Comparison of ENCODE assay signal across 1 cellular context in genomic region chr10:3464760-3465405, GRCh38.
TF ChIP-seq lines count a peak whose summit lies in the region.

No MANE protein-coding gene starts in this region.

TF ChIP-seq in K562, 482 proteins besides CTCF, POLR2A, EP300 and RAD21 (continued from another document):
- TF ChIP-seq MLLT1 (IDR thresholded peaks at IDR 0.05) (no peak), CHD1 (IDR thresholded peaks at IDR 0.05; ENCODE audit: low read length) (no peak), TFE3 (CRISPR knock-in tag; IDR thresholded peaks at IDR 0.05) (no peak), FOXA3 (CRISPR knock-in tag; conservative IDR thresholded peaks at IDR 0.05 in 1 of 2, IDR thresholded peaks at IDR 0.05 in 1 of 2) (peak in 1 of 2 experiments; percentile 82; a peak in 2 of 4 replicates), ZNF584 (CRISPR knock-in tag; IDR thresholded peaks at IDR 0.05; ENCODE audit: low read depth) (no peak), PBX2 (CRISPR knock-in tag; IDR thresholded peaks at IDR 0.05; ENCODE audit: low read depth) (no peak), PBX2 (tag; conservative IDR thresholded peaks at IDR 0.05; ENCODE audit: low read depth) (peak; percentile 31; the same call in 1 of the 2 replicates), CBFB (CRISPR knock-in tag; IDR thresholded peaks at IDR 0.05) (no peak), ESRRB (CRISPR knock-in tag; IDR thresholded peaks at IDR 0.05; ENCODE audit: borderline replicate concordance) (no peak), ZNF41 (CRISPR knock-in tag; conservative IDR thresholded peaks at IDR 0.05) (no peak), MEIS2 (IDR thresholded peaks at IDR 0.05; ENCODE audit: partially characterized antibody) (peak; percentile 61), DEAF1 (CRISPR knock-in tag; IDR thresholded peaks at IDR 0.05) (no peak), SIN3B (IDR thresholded peaks at IDR 0.05; ENCODE audit: low read depth) (no peak), ARID2 (IDR thresholded peaks at IDR 0.05) (no peak), POLR2AphosphoS5 (IDR thresholded peaks at IDR 0.05; ENCODE audit: control insufficient read depth, insufficient read depth, low read depth, low read length) (no peak), SMC3 (conservative IDR thresholded peaks at IDR 0.05; ENCODE audit: insufficient read depth, low read depth, low read length) (no peak), CHD2 (IDR thresholded peaks at IDR 0.05; ENCODE audit: low read depth, low read length) (no peak), ZNF282 (CRISPR knock-in tag; IDR thresholded peaks at IDR 0.05) (no peak), ZBTB2 (IDR thresholded peaks at IDR 0.05) (no peak)
